In genomic region chr15:60842694-60843093, GRCh38 we compare ENCODE assay signal across 21 cellular contexts.
A peak's percentile ranks its signal among the peaks of the same experiment; 100 is the strongest.
DNase-seq lines count a peak whose midpoint lies in the region; ATAC-seq, FAIRE-seq and TF ChIP-seq lines count a peak whose summit lies in the region.
"Had no signal": no experiment of that assay in that cellular context is flagged by ENCODE, and none has a peak within 500 bp of the region (broad histone marks: within the 10 kb centered on the region; RNA-seq: fewer than 3 reads in every experiment).

No MANE protein-coding gene starts in this region.

- H3K27ac Mint-ChIP-seq in activated CD4-positive, alpha-beta T cell treated with anti-CD3 and anti-CD28 coated beads, Interleukin-2, amount 10 ng/mL, durations not matched to agents 7 days and 5 days = peak overlapping the region; percentile 31
- H3K27ac Mint-ChIP-seq in activated CD4-positive, alpha-beta T cell treated with anti-CD3 and anti-CD28 coated beads, Interleukin-2, amount 10 ng/mL, durations not matched to agents 24 days and 14 days = no peak overlapping the region
- H3K27ac Mint-ChIP-seq in CD4-positive, alpha-beta T cell = peak overlapping the region; percentile 84
- no peak overlapping the region for H3K27ac Mint-ChIP-seq in activated T-helper 1 cell treated with anti-CD3 and anti-CD28 coated beads, Interleukin-12 subunit alpha, Interleukin-12 subunit beta, Interleukin-2, Interleukin-4 antibody, amounts not matched to agents 30 ng/mL and 10 ng/mL and 1 ng/mL, durations not matched to agents 14 hours and 24 hours and 36 hours
- peak overlapping the region; percentile 65 to 96 (median 93) for H3K27ac Mint-ChIP-seq in naive thymus-derived CD8-positive, alpha-beta T cell
- H3K27ac Mint-ChIP-seq: CD14-positive monocyte had no signal

- no peak overlapping the region for H3K4me3 Mint-ChIP-seq in activated CD4-positive, alpha-beta T cell treated with anti-CD3 and anti-CD28 coated beads, Interleukin-2, amount 10 ng/mL, durations not matched to agents 7 days and 5 days
- H3K4me3 Mint-ChIP-seq in activated CD4-positive, alpha-beta T cell treated with anti-CD3 and anti-CD28 coated beads, Interleukin-2, amount 10 ng/mL, durations not matched to agents 24 days and 14 days = no peak overlapping the region
- peak overlapping the region; percentile 80 for H3K4me3 Mint-ChIP-seq in CD4-positive, alpha-beta T cell
- H3K4me3 Mint-ChIP-seq in activated T-helper 1 cell treated with anti-CD3 and anti-CD28 coated beads, Interleukin-12 subunit alpha, Interleukin-12 subunit beta, Interleukin-2, Interleukin-4 antibody, amounts not matched to agents 30 ng/mL and 10 ng/mL and 1 ng/mL, durations not matched to agents 14 hours and 24 hours and 36 hours = peak overlapping the region; percentile 54
- peak overlapping the region; percentile 57 to 91 (median 84) for H3K4me3 Mint-ChIP-seq in naive thymus-derived CD8-positive, alpha-beta T cell
- H3K4me3 Mint-ChIP-seq: CD14-positive monocyte, IgD-negative memory B cell had no signal

- no peak overlapping the region for H3K27ac ChIP-seq in CD4-positive, alpha-beta T cell (ENCODE audit: low read depth, low read length)
- H3K27ac ChIP-seq in kidney (ENCODE audit: low read depth in 2 of 2, low read length in 2 of 2) = no peak overlapping the region

- H3K4me1 Mint-ChIP-seq in activated CD4-positive, alpha-beta T cell treated with anti-CD3 and anti-CD28 coated beads, Interleukin-2, amount 10 ng/mL, durations not matched to agents 7 days and 5 days = peaks cover 74% of the 10 kb centered on the region
- H3K4me1 Mint-ChIP-seq in activated CD4-positive, alpha-beta T cell treated with anti-CD3 and anti-CD28 coated beads, Interleukin-2, amount 10 ng/mL, durations not matched to agents 24 days and 14 days = peaks cover 62% of the 10 kb centered on the region
- peaks cover 92% of the 10 kb centered on the region for H3K4me1 Mint-ChIP-seq in CD4-positive, alpha-beta T cell (ENCODE audit: low read depth)
- peaks cover 60% of the 10 kb centered on the region for H3K4me1 Mint-ChIP-seq in activated T-helper 1 cell treated with anti-CD3 and anti-CD28 coated beads, Interleukin-12 subunit alpha, Interleukin-12 subunit beta, Interleukin-2, Interleukin-4 antibody, amounts not matched to agents 30 ng/mL and 10 ng/mL and 1 ng/mL, durations not matched to agents 14 hours and 24 hours and 36 hours (ENCODE audit: low read depth)
- peaks cover 38 to 84% (median 80%) of the 10 kb centered on the region in 4 donors for H3K4me1 Mint-ChIP-seq in naive thymus-derived CD8-positive, alpha-beta T cell
- H3K4me1 Mint-ChIP-seq: CD14-positive monocyte had no signal

- TF ChIP-seq CTCF in CD4-positive, alpha-beta T cell (IDR thresholded peaks at IDR 0.05) = no peak
- TF ChIP-seq CTCF in kidney (IDR thresholded peaks at IDR 0.05; ENCODE audit: borderline replicate concordance, extremely low read depth, insufficient read depth) = no peak

- no peaks in the 10 kb centered on the region for H3K36me3 ChIP-seq in kidney (ENCODE audit: control insufficient read depth in 1 of 2, insufficient read depth in 2 of 2, low read length in 2 of 2)
- H3K36me3 ChIP-seq: Peyer's patch had no signal

- no peaks in the 10 kb centered on the region for H3K9me3 Mint-ChIP-seq in activated CD4-positive, alpha-beta T cell treated with anti-CD3 and anti-CD28 coated beads, Interleukin-2, amount 10 ng/mL, durations not matched to agents 7 days and 5 days
- H3K9me3 Mint-ChIP-seq in activated CD4-positive, alpha-beta T cell treated with anti-CD3 and anti-CD28 coated beads, Interleukin-2, amount 10 ng/mL, durations not matched to agents 24 days and 14 days = no peaks in the 10 kb centered on the region
- no peaks in the 10 kb centered on the region for H3K9me3 Mint-ChIP-seq in CD4-positive, alpha-beta T cell
- H3K9me3 Mint-ChIP-seq in activated T-helper 1 cell treated with anti-CD3 and anti-CD28 coated beads, Interleukin-12 subunit alpha, Interleukin-12 subunit beta, Interleukin-2, Interleukin-4 antibody, amounts not matched to agents 30 ng/mL and 10 ng/mL and 1 ng/mL, durations not matched to agents 14 hours and 24 hours and 36 hours = no peaks in the 10 kb centered on the region
- H3K9me3 Mint-ChIP-seq in naive thymus-derived CD8-positive, alpha-beta T cell = no peaks in the 10 kb centered on the region
- H3K9me3 Mint-ChIP-seq: IgD-negative memory B cell had no signal

- peaks cover 7% of the 10 kb centered on the region for H3K36me3 Mint-ChIP-seq in activated CD4-positive, alpha-beta T cell treated with anti-CD3 and anti-CD28 coated beads, Interleukin-2, amount 10 ng/mL, durations not matched to agents 7 days and 5 days (ENCODE audit: low read depth)
- no peaks in the 10 kb centered on the region for H3K36me3 Mint-ChIP-seq in activated CD4-positive, alpha-beta T cell treated with anti-CD3 and anti-CD28 coated beads, Interleukin-2, amount 10 ng/mL, durations not matched to agents 24 days and 14 days (ENCODE audit: low read depth)
- H3K36me3 Mint-ChIP-seq in CD4-positive, alpha-beta T cell (ENCODE audit: low read depth) = no peaks in the 10 kb centered on the region
- no peaks in the 10 kb centered on the region for H3K36me3 Mint-ChIP-seq in activated T-helper 1 cell treated with anti-CD3 and anti-CD28 coated beads, Interleukin-12 subunit alpha, Interleukin-12 subunit beta, Interleukin-2, Interleukin-4 antibody, amounts not matched to agents 30 ng/mL and 10 ng/mL and 1 ng/mL, durations not matched to agents 14 hours and 24 hours and 36 hours (ENCODE audit: low read depth)
- no peaks in the 10 kb centered on the region for H3K36me3 Mint-ChIP-seq in naive thymus-derived CD8-positive, alpha-beta T cell
- H3K36me3 Mint-ChIP-seq: CD14-positive monocyte, IgD-negative memory B cell had no signal

- H3K4me3 ChIP-seq in kidney (ENCODE audit: low read length in 2 of 2) = no peak overlapping the region
- H3K4me3 ChIP-seq: Peyer's patch had no signal

- FAIRE-seq in kidney (lab: Jason Lieb, UNC) = no peak
- FAIRE-seq: GM18507, H1 had no signal

- CTCF ChIA-PET in activated CD4-positive, alpha-beta T cell treated with anti-CD3 and anti-CD28 coated beads, Interleukin-2, amount 10 ng/mL, durations not matched to agents 7 days and 5 days (lab: Charles Lee) = no interaction called here
- CTCF ChIA-PET in CD4-positive, alpha-beta T cell (lab: Charles Lee) = interaction anchor here (0.6 to 1.0 kb wide), 2 partner anchors 72 to 322 kb away, joined by 3 to 4 read pairs; no protein-coding TSS in a partner anchor

- H3K4me1 ChIP-seq in kidney (ENCODE audit: control insufficient read depth in 1 of 2, insufficient read depth in 1 of 2, low read depth in 1 of 2, low read length in 2 of 2) = peaks cover 0 to 7% of the 10 kb centered on the region in 2 donors

- no peak for DNase-seq in activated CD4-positive, alpha-beta T cell treated with anti-CD3 and anti-CD28 coated beads, Interleukin-2, amount 10 ng/mL, durations not matched to agents 7 days and 5 days
- no peak for DNase-seq in activated CD4-positive, alpha-beta T cell treated with anti-CD3 and anti-CD28 coated beads, Interleukin-2, amount 10 ng/mL, durations not matched to agents 24 days and 14 days
- no peak for DNase-seq in CD4-positive, alpha-beta T cell
- no peak for DNase-seq in activated T-helper 1 cell treated with anti-CD3 and anti-CD28 coated beads, Interleukin-12 subunit alpha, Interleukin-12 subunit beta, Interleukin-2, Interleukin-4 antibody, amounts not matched to agents 30 ng/mL and 10 ng/mL and 1 ng/mL, durations not matched to agents 14 hours and 24 hours and 36 hours (ENCODE audit: low spot score)
- no peak for DNase-seq in naive thymus-derived CD8-positive, alpha-beta T cell
- DNase-seq in kidney = no peak
- DNase-seq: 8988T, Calu3, DMS53, Karpas-422, MM.1S, NCI-H1092, NCI-H1436 treated with DMSO at 0.1 percent for 48 hours, NCI-H2081, Peyer's patch had no signal

- H3K9ac ChIP-seq in kidney (ENCODE audit: low read length in 2 of 2) = no peak overlapping the region

- intact Hi-C loops in activated CD4-positive, alpha-beta T cell treated with anti-CD3 and anti-CD28 coated beads, Interleukin-2, amount 10 ng/mL, durations not matched to agents 24 days and 14 days (cut with micrococcal nuclease) = loop anchor here (5.0 kb wide), 2 partner anchors 190 to 250 kb away; no protein-coding TSS in a partner anchor
- intact Hi-C loops in CD4-positive, alpha-beta T cell (cut with DNase I, micrococcal nuclease) = loop anchor here (5.0 kb wide), 4 partner anchors 35 to 250 kb away; no protein-coding TSS in a partner anchor
- intact Hi-C loops in activated T-helper 1 cell treated with anti-CD3 and anti-CD28 coated beads, Interleukin-12 subunit alpha, Interleukin-12 subunit beta, Interleukin-2, Interleukin-4 antibody, amounts not matched to agents 30 ng/mL and 10 ng/mL and 1 ng/mL, durations not matched to agents 14 hours and 24 hours and 36 hours (cut with micrococcal nuclease) = no loop called here
- intact Hi-C loops in kidney (cut with DNase I) = no loop called here

- no peaks in the 10 kb centered on the region for H3K27me3 ChIP-seq in CD4-positive, alpha-beta T cell (ENCODE audit: control insufficient read depth, insufficient read depth, low read length)
- H3K27me3 ChIP-seq: Peyer's patch had no signal

- no peaks in the 10 kb centered on the region for H3K9me3 ChIP-seq in CD4-positive, alpha-beta T cell (ENCODE audit: control insufficient read depth, low read length)
- no peaks in the 10 kb centered on the region for H3K9me3 ChIP-seq in kidney (ENCODE audit: control insufficient read depth in 1 of 2, low read length in 2 of 2)
- H3K9me3 ChIP-seq: Peyer's patch had no signal

- POLR2A ChIA-PET in activated CD4-positive, alpha-beta T cell treated with anti-CD3 and anti-CD28 coated beads, Interleukin-2, amount 10 ng/mL, durations not matched to agents 7 days and 5 days (lab: Charles Lee) = no interaction called here
- POLR2A ChIA-PET in CD4-positive, alpha-beta T cell (lab: Charles Lee) = interaction anchor here (0.7 to 3.2 kb wide), 3 partner anchors 10 to 251 kb away, joined by 3 to 48 read pairs (median 6); no protein-coding TSS in a partner anchor
- POLR2A ChIA-PET in naive thymus-derived CD8-positive, alpha-beta T cell (lab: Charles Lee) = interaction anchor here (1.4 to 2.3 kb wide), 2 partner anchors 13 to 15 kb away, joined by 3 to 6 read pairs; no protein-coding TSS in a partner anchor

- peaks cover 15% of the 10 kb centered on the region for H3K27me3 Mint-ChIP-seq in activated CD4-positive, alpha-beta T cell treated with anti-CD3 and anti-CD28 coated beads, Interleukin-2, amount 10 ng/mL, durations not matched to agents 7 days and 5 days
- peaks cover 18% of the 10 kb centered on the region for H3K27me3 Mint-ChIP-seq in activated CD4-positive, alpha-beta T cell treated with anti-CD3 and anti-CD28 coated beads, Interleukin-2, amount 10 ng/mL, durations not matched to agents 24 days and 14 days
- no peaks in the 10 kb centered on the region for H3K27me3 Mint-ChIP-seq in CD4-positive, alpha-beta T cell
- H3K27me3 Mint-ChIP-seq in activated T-helper 1 cell treated with anti-CD3 and anti-CD28 coated beads, Interleukin-12 subunit alpha, Interleukin-12 subunit beta, Interleukin-2, Interleukin-4 antibody, amounts not matched to agents 30 ng/mL and 10 ng/mL and 1 ng/mL, durations not matched to agents 14 hours and 24 hours and 36 hours (ENCODE audit: insufficient read depth) = peaks cover 21% of the 10 kb centered on the region
- no peaks in the 10 kb centered on the region for H3K27me3 Mint-ChIP-seq in naive thymus-derived CD8-positive, alpha-beta T cell

- ATAC-seq in CD4-positive, alpha-beta T cell (ENCODE audit: poor library complexity) = no peak
- ATAC-seq in naive thymus-derived CD8-positive, alpha-beta T cell = no peak
- ATAC-seq in GM21786 (IDR thresholded peaks at IDR 0.05; ENCODE audit: unreplicated experiment) (no peak), GM21360 (IDR thresholded peaks at IDR 0.05; ENCODE audit: unreplicated experiment) (no peak)

Comparison
In these comparisons a context has a peak if more than half of its experiments do, and no peak if none do; other contexts are left out.
1. H3K27ac Mint-ChIP-seq: peak in activated CD4-positive, alpha-beta T cell treated with anti-CD3 and anti-CD28 coated beads, Interleukin-2, amount 10 ng/mL, durations not matched to agents 7 days and 5 days (single experiment), CD4-positive, alpha-beta T cell (single experiment) and naive thymus-derived CD8-positive, alpha-beta T cell (10 of 10); none in activated CD4-positive, alpha-beta T cell treated with anti-CD3 and anti-CD28 coated beads, Interleukin-2, amount 10 ng/mL, durations not matched to agents 24 days and 14 days (single experiment) and activated T-helper 1 cell treated with anti-CD3 and anti-CD28 coated beads, Interleukin-12 subunit alpha, Interleukin-12 subunit beta, Interleukin-2, Interleukin-4 antibody, amounts not matched to agents 30 ng/mL and 10 ng/mL and 1 ng/mL, durations not matched to agents 14 hours and 24 hours and 36 hours (single experiment).
2. H3K4me3 Mint-ChIP-seq: peak in CD4-positive, alpha-beta T cell (single experiment), activated T-helper 1 cell treated with anti-CD3 and anti-CD28 coated beads, Interleukin-12 subunit alpha, Interleukin-12 subunit beta, Interleukin-2, Interleukin-4 antibody, amounts not matched to agents 30 ng/mL and 10 ng/mL and 1 ng/mL, durations not matched to agents 14 hours and 24 hours and 36 hours (single experiment) and naive thymus-derived CD8-positive, alpha-beta T cell (10 of 10); none in activated CD4-positive, alpha-beta T cell treated with anti-CD3 and anti-CD28 coated beads, Interleukin-2, amount 10 ng/mL, durations not matched to agents 7 days and 5 days (single experiment) and activated CD4-positive, alpha-beta T cell treated with anti-CD3 and anti-CD28 coated beads, Interleukin-2, amount 10 ng/mL, durations not matched to agents 24 days and 14 days (single experiment).
3. intact Hi-C loops: an anchor here in activated CD4-positive, alpha-beta T cell treated with anti-CD3 and anti-CD28 coated beads, Interleukin-2, amount 10 ng/mL, durations not matched to agents 24 days and 14 days (5.0 kb wide) and CD4-positive, alpha-beta T cell (5.0 kb wide); none called in activated T-helper 1 cell treated with anti-CD3 and anti-CD28 coated beads, Interleukin-12 subunit alpha, Interleukin-12 subunit beta, Interleukin-2, Interleukin-4 antibody, amounts not matched to agents 30 ng/mL and 10 ng/mL and 1 ng/mL, durations not matched to agents 14 hours and 24 hours and 36 hours and kidney.